14 cellular contexts compared by ENCODE assay signal in the genomic region with DNA sequence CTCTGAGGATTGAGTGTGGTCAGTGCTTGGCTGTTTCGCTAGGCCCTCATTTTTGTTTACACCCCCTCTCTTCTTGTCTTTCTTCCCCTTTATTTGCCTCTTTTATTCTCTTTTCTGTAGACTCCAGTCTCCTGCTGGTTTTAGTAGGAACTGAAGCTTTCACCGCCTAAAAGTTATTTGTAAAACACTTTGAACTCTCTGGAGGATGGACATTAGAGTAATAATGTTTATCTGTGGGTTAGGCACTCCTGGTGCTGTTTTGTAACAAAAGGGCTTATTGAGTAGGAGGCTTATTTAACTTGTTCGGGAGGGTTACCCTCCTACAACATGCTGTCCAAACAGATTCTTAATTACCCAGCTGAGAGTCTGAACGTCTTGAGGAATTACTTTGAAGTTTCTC. TPM values are rescaled to one million over a fixed set of nuclear protein-coding genes. Genes with fewer than 3 reads are reported as not detected.
DNase-seq lines count a peak whose midpoint lies in the region; ATAC-seq and TF ChIP-seq lines count a peak whose summit lies in the region.
"Had no signal": no experiment of that assay in that cellular context is flagged by ENCODE, and none has a peak within 500 bp of the region (broad histone marks: within the 10 kb centered on the region; RNA-seq: fewer than 3 reads in every experiment).

No MANE protein-coding gene starts in this region.

- POLR2A ChIA-PET in WTC11 (lab: Charles Lee), result interaction anchor here (1.6 kb wide), 1 partner anchor 47 kb away, joined by 5 read pairs; a partner anchor contains a TSS

- H3K27ac Mint-ChIP-seq in H9 (no peak overlapping the region), WTC11 (no peak overlapping the region)
- H3K27ac Mint-ChIP-seq: activated CD4-positive, alpha-beta memory T cell treated with anti-CD3 and anti-CD28 coated beads for 36 hours; activated naive CD4-positive, alpha-beta T cell treated with anti-CD3 and anti-CD28 coated beads for 36 hours had no signal

- H3K4me1 Mint-ChIP-seq in H9 (peaks cover 28 to 31% of the 10 kb centered on the region in 2 experiments), WTC11 (peaks cover 32% of the 10 kb centered on the region)

- no peak overlapping the region for H4K8ac ChIP-seq in H9 (replicated peaks; ENCODE audit: insufficient read length, low read depth, low read length)

- H3K9me3 Mint-ChIP-seq in H9 (no peaks in the 10 kb centered on the region), WTC11 (no peaks in the 10 kb centered on the region)
- H3K9me3 Mint-ChIP-seq: activated CD4-positive, alpha-beta memory T cell treated with anti-CD3 and anti-CD28 coated beads for 36 hours; activated naive CD4-positive, alpha-beta T cell treated with anti-CD3 and anti-CD28 coated beads for 36 hours had no signal

- no peak overlapping the region for H3K56ac ChIP-seq in H9 (ENCODE audit: insufficient read length, low read depth, low read length)

- no peak overlapping the region for H3T11ph ChIP-seq in H9 (ENCODE audit: low read length)

- no peak overlapping the region for H2BK120ac ChIP-seq in H9 (ENCODE audit: low read depth, low read length, poor library complexity, severe bottlenecking)

- H4K91ac ChIP-seq in H9 (ENCODE audit: insufficient read length, low read depth, low read length), result no peak overlapping the region

- H2AK5ac ChIP-seq in H9 (ENCODE audit: insufficient read length, low read length), result no peak overlapping the region

- H3K36me3 Mint-ChIP-seq in H9 (ENCODE audit: insufficient read depth in 1 of 3, low read depth in 3 of 3) (no peaks in the 10 kb centered on the region; a peak in 1 of 7 replicates), WTC11 (no peaks in the 10 kb centered on the region)
- H3K36me3 Mint-ChIP-seq: activated CD4-positive, alpha-beta memory T cell treated with anti-CD3 and anti-CD28 coated beads for 36 hours had no signal

- H3K14ac ChIP-seq in H9 (ENCODE audit: insufficient read depth, low read length), result no peak overlapping the region

- H3K27me3 ChIP-seq in H9 (ENCODE audit: insufficient read depth, low read length), result peaks cover 7% of the 10 kb centered on the region; the same call in 1 of the 2 replicates
- no peaks in the 10 kb centered on the region for H3K27me3 ChIP-seq in ascending aorta
- H3K27me3 ChIP-seq: BLaER1 had no signal

- H3K23ac ChIP-seq in H9 (ENCODE audit: insufficient read length, low read depth, low read length), result no peak overlapping the region

- H3K9ac ChIP-seq in H9 (ENCODE audit: extremely low read depth, insufficient read length, low read length), result no peak overlapping the region
- H3K9ac ChIP-seq: BLaER1 had no signal

- H3K4me2 ChIP-seq in H9 (ENCODE audit: insufficient read depth, insufficient read length, low read length), result peak overlapping the region; percentile 67

- no peaks in the 10 kb centered on the region for H3K79me1 ChIP-seq in H9 (ENCODE audit: insufficient read depth, low read depth, low read length, poor library complexity, severe bottlenecking)

- no peak for ATAC-seq in WTC11
- no peak for ATAC-seq in GM18867 (IDR thresholded peaks at IDR 0.05; ENCODE audit: unreplicated experiment)
- no peak for ATAC-seq in GM21737 (IDR thresholded peaks at IDR 0.05; ENCODE audit: unreplicated experiment)
- ATAC-seq: left lobe of liver had no signal

- peaks cover 70% of the 10 kb centered on the region for H3K27me3 Mint-ChIP-seq in H9 (ENCODE audit: low read depth)
- H3K27me3 Mint-ChIP-seq in WTC11 (ENCODE audit: low read depth), result peaks cover 76% of the 10 kb centered on the region
- H3K27me3 Mint-ChIP-seq: activated CD4-positive, alpha-beta memory T cell treated with anti-CD3 and anti-CD28 coated beads for 36 hours had no signal

- H3K27ac ChIP-seq in H9 (ENCODE audit: insufficient read length, low read depth, low read length) (no peak overlapping the region), ascending aorta (no peak overlapping the region)
- H3K27ac ChIP-seq: BLaER1 had no signal

- intact Hi-C loops in ascending aorta (cut with DNase I), result loop anchor here (2.0 to 5.0 kb wide), 2 partner anchors 57 to 136 kb away; no protein-coding TSS in a partner anchor

- H2BK15ac ChIP-seq in H9 (ENCODE audit: low read depth, low read length), result no peak overlapping the region

- H3K4ac ChIP-seq in H9 (ENCODE audit: low read depth, low read length), result no peak overlapping the region

- peaks cover 19% of the 10 kb centered on the region for H3K23me2 ChIP-seq in H9 (ENCODE audit: insufficient read length, low read depth, low read length, poor library complexity, severe bottlenecking)

- no peak overlapping the region for H2AFZ ChIP-seq in H9 (ENCODE audit: low read length)

- TF ChIP-seq CTCF in AG10803 (conservative IDR thresholded peaks at IDR 0.05; ENCODE audit: low read length) (0 out of 2 replicates have a peak, but pooled peaks have one; percentile 11), H9 (conservative IDR thresholded peaks at IDR 0.05) (no peak), WTC11 (IDR thresholded peaks at IDR 0.05) (no peak), ascending aorta (IDR thresholded peaks at IDR 0.05) (no peak)

- no CpG with 5 or more reads among the region's 4 CpGs for WGBS in H9 (ENCODE audit: extremely low coverage, insufficient read length, low lambda C conversion rate)

- no peak overlapping the region for H2BK20ac ChIP-seq in H9 (ENCODE audit: low read depth, low read length, poor library complexity, severe bottlenecking)

- H2BK5ac ChIP-seq in H9 (ENCODE audit: insufficient read length, low read length), result no peak overlapping the region

- H2BK12ac ChIP-seq in H9 (ENCODE audit: insufficient read length, low read depth, low read length), result no peak overlapping the region

- H3K9me3 ChIP-seq in H9 (ENCODE audit: control insufficient read depth, low read depth, low read length) (no peaks in the 10 kb centered on the region), ascending aorta (no peaks in the 10 kb centered on the region)
- H3K9me3 ChIP-seq: BLaER1 had no signal

- H3K4me3 ChIP-seq in AG10803 (ENCODE audit: low read length), result no peak overlapping the region
- H3K4me3 ChIP-seq in ascending aorta, result no peak overlapping the region

- no peak overlapping the region for H4K5ac ChIP-seq in H9 (ENCODE audit: insufficient read length, low read depth, low read length)

- no peak overlapping the region for H3K18ac ChIP-seq in H9 (ENCODE audit: insufficient read length, low read depth, low read length)

- H3K4me3 Mint-ChIP-seq in H9 (peak overlapping the region; percentile 19 to 89; a peak in 3 of 5 replicates), WTC11 (peak overlapping the region; percentile 83)
- H3K4me3 Mint-ChIP-seq: activated naive CD4-positive, alpha-beta T cell treated with anti-CD3 and anti-CD28 coated beads for 36 hours had no signal

- H3K79me2 ChIP-seq in H9 (ENCODE audit: insufficient read depth, low read length), result no peaks in the 10 kb centered on the region

- no peaks in the 10 kb centered on the region for H4K20me1 ChIP-seq in H9 (ENCODE audit: control insufficient read depth, insufficient read depth, insufficient read length)

- H3K36me3 ChIP-seq in ascending aorta, result no peaks in the 10 kb centered on the region
- H3K36me3 ChIP-seq: BLaER1 had no signal

- DNase-seq in AG10803 (ENCODE audit: low read depth) (no peak), H9 (no peak), WTC11 (ENCODE audit: low spot score) (no peak), iris pigment epithelial cell (ENCODE audit: low read depth) (peak; percentile 17), HPDE6-E6E7 (ENCODE audit: extremely low spot score) (no peak), ascending aorta (ENCODE audit: low spot score in 2 of 2) (no peak)
- DNase-seq: foreskin melanocyte, NCI-H146 had no signal

- CTCF ChIA-PET in WTC11 (lab: Charles Lee), result interaction anchor here (2.3 kb wide), 1 partner anchor 137 kb away, joined by 13 read pairs; no protein-coding TSS in a partner anchor

- H3K4me1 ChIP-seq in H9 (ENCODE audit: insufficient read depth, low read length) (no peaks in the 10 kb centered on the region), ascending aorta (no peaks in the 10 kb centered on the region)

TF ChIP-seq in WTC11, 78 proteins besides CTCF, POLR2A, EP300 and RAD21 (continues in another document):
- TF ChIP-seq KAT7 (CRISPR knock-in tag; IDR thresholded peaks at IDR 0.05; ENCODE audit: borderline replicate concordance), result no peak
- no peak for TF ChIP-seq GABPB1 (CRISPR knock-in tag; IDR thresholded peaks at IDR 0.05)
- TF ChIP-seq ZNF671 (CRISPR knock-in tag; IDR thresholded peaks at IDR 0.05), result no peak
- no peak for TF ChIP-seq ATF1 (CRISPR knock-in tag; IDR thresholded peaks at IDR 0.05)
- TF ChIP-seq, protein P1, sequence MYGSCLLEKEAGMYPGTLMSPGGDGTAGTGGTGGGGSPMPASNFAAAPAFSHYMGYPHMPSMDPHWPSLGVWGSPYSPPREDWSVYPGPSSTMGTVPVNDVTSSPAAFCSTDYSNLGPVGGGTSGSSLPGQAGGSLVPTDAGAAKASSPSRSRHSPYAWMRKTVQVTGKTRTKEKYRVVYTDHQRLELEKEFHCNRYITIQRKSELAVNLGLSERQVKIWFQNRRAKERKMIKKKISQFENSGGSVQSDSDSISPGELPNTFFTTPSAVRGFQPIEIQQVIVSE (CRISPR knock-in tag; IDR thresholded peaks at IDR 0.05; ENCODE audit: borderline replicate concordance), result no peak
- TF ChIP-seq JAZF1 (CRISPR knock-in tag; IDR thresholded peaks at IDR 0.05), result no peak
- TF ChIP-seq NR2C2 (CRISPR knock-in tag; IDR thresholded peaks at IDR 0.05), result no peak
- TF ChIP-seq ZNF423 (CRISPR knock-in tag; IDR thresholded peaks at IDR 0.05), result no peak
- TF ChIP-seq CBFB (CRISPR knock-in tag; IDR thresholded peaks at IDR 0.05; ENCODE audit: low read depth), result no peak
- no peak for TF ChIP-seq NR3C1 (CRISPR knock-in tag; conservative IDR thresholded peaks at IDR 0.05; ENCODE audit: low read depth)
- TF ChIP-seq RELA (CRISPR knock-in tag; IDR thresholded peaks at IDR 0.05; ENCODE audit: borderline replicate concordance), result no peak
- TF ChIP-seq, protein P2, sequence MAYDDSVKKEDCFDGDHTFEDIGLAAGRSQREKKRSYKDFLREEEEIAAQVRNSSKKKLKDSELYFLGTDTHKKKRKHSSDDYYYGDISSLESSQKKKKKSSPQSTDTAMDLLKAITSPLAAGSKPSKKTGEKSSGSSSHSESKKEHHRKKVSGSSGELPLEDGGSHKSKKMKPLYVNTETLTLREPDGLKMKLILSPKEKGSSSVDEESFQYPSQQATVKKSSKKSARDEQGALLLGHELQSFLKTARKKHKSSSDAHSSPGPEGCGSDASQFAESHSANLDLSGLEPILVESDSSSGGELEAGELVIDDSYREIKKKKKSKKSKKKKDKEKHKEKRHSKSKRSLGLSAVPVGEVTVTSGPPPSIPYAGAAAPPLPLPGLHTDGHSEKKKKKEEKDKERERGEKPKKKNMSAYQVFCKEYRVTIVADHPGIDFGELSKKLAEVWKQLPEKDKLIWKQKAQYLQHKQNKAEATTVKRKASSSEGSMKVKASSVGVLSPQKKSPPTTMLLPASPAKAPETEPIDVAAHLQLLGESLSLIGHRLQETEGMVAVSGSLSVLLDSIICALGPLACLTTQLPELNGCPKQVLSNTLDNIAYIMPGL (CRISPR knock-in tag; IDR thresholded peaks at IDR 0.05), result no peak

RNA-seq across cellular contexts. Expression of a gene that starts 1.6 kb away (rescaled TPM):
- total RNA-seq in H9 (2021) (7.8 and 8.0 TPM in 2 replicates), WTC11 (2021) (7.1 to 9.6 TPM (median 8.0 TPM) in 3 replicates), ascending aorta (77.3 TPM)

RNA-seq across cellular contexts. Expression of a gene that starts 46.4 kb away (rescaled TPM):
- total RNA-seq in H9 (2021) (10.0 and 10.5 TPM in 2 replicates), WTC11 (2021) (9.5 to 11.4 TPM (median 10.4 TPM) in 3 replicates), ascending aorta (1.6 TPM)
